In the genomic region with DNA sequence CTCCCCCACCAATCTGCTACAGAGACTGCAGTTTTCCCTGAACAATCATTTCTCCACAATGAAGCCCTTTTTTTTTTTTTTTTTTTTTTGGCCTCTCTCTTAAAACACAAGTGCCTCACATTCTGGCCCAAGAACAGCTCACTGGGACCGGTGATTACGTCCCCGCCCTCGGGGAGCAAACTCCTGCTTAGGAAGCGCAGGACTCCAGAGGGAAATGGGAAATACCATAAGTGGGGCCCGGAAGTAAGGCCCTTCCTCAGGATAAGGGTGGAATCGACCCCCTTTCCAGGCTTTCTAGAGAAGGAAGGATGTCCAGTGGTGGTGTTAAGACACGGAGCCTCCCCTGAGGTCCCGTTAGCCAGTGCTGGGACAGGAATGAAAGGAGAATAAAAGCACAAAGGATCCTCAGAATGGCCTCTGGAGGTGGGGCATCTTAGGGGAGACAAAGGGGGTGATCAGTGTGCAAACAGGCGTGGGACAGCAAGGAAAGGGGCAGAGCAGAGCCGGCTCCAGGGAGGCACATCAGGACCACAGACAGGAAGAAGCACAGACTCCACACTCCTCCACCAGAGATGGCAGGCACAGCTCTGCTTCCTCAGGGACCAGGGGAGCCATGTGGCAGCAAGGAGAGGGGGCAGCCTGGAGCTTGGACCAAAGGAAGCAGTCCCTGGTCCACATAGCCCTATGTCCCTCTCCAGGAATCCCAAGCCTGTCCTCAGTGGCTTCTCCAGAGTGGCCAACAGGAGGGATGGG, we compare ENCODE assay signal across 1 cellular context.
TF ChIP-seq lines count a peak whose summit lies in the region.

No MANE protein-coding gene starts in this region.

TF ChIP-seq in SK-N-SH treated with all-trans-retinoic acid at 6 μM for 48 hours, 23 proteins besides CTCF, POLR2A, EP300 and RAD21 (continued from another document):
- TF ChIP-seq, protein P1, sequence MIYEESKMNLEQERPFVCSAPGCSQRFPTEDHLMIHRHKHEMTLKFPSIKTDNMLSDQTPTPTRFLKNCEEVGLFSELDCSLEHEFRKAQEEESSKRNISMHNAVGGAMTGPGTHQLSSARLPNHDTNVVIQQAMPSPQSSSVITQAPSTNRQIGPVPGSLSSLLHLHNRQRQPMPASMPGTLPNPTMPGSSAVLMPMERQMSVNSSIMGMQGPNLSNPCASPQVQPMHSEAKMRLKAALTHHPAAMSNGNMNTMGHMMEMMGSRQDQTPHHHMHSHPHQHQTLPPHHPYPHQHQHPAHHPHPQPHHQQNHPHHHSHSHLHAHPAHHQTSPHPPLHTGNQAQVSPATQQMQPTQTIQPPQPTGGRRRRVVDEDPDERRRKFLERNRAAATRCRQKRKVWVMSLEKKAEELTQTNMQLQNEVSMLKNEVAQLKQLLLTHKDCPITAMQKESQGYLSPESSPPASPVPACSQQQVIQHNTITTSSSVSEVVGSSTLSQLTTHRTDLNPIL (CRISPR knock-in tag; IDR thresholded peaks at IDR 0.05; ENCODE audit: low read depth): no peak
- TF ChIP-seq CSDC2 (CRISPR knock-in tag; IDR thresholded peaks at IDR 0.05): no peak
- TF ChIP-seq TOX (CRISPR knock-in tag; IDR thresholded peaks at IDR 0.05; ENCODE audit: borderline replicate concordance): no peak
- TF ChIP-seq TSHZ2 (CRISPR knock-in tag; IDR thresholded peaks at IDR 0.05): no peak
- TF ChIP-seq ZNF70 (CRISPR knock-in tag; IDR thresholded peaks at IDR 0.05): no peak
TF ChIP-seq in SK-N-SH treated with all-trans-retinoic acid at 6 μM for 48 hours: peak in this region for 0.
